ENCODE assay signal across 21 cellular contexts in the genomic region with DNA sequence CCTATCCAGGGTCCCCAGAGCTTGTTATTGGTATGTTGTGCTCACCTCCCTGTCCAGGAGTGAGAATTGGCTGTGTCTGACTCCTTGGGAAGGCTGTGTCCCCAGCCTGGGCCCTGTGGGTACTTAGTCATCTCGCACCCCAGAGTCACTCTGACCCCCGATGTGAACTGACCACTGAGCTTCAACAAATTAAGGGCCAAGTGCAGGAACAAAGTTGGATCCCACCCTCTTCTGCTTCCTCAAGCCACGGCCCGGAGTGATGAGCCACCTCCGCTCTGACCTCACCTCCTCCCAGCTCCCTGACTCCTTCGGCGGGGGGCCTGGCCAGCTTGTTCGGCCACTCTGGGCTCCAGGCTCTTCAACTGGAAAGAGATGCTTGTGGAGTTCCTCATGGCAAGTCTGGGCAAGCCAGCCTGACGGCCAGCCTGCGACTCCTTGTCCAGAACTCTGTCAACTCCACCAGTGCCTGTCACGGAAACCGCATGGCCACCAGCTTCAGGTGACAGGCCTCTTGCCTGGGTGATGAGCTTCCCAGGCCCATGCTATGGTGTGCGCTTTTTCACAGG. TPM values are rescaled to one million over a fixed set of nuclear protein-coding genes. Genes with fewer than 3 reads are reported as not detected.
A peak's percentile ranks its signal among the peaks of the same experiment; 100 is the strongest.
DNase-seq lines count a peak whose midpoint lies in the region; ATAC-seq and TF ChIP-seq lines count a peak whose summit lies in the region.
"Had no signal": no experiment of that assay in that cellular context is flagged by ENCODE, and none has a peak within 500 bp of the region (broad histone marks: within the 10 kb centered on the region; RNA-seq: fewer than 3 reads in every experiment).

No MANE protein-coding gene starts in this region.

- H3K9me3 ChIP-seq in breast epithelium, result no peaks in the 10 kb centered on the region
- H3K9me3 ChIP-seq in thyroid gland, result no peaks in the 10 kb centered on the region
- H3K9me3 ChIP-seq: neutrophil had no signal

- no peaks in the 10 kb centered on the region for H3K27me3 ChIP-seq in breast epithelium
- no peaks in the 10 kb centered on the region for H3K27me3 ChIP-seq in thyroid gland

- H3K4me3 ChIP-seq in breast epithelium (no peak overlapping the region), thyroid gland (replicated peaks in 1 of 3) (no peak overlapping the region)
- H3K4me3 ChIP-seq: GM12878, SK-N-MC had no signal

- TF ChIP-seq CTCF in breast epithelium (IDR thresholded peaks at IDR 0.05) (no peak), mesothelial cell of epicardium (IDR thresholded peaks at IDR 0.05; ENCODE audit: unreplicated experiment) (no peak), thyroid gland (IDR thresholded peaks at IDR 0.05) (no peak)

- peaks cover 24% of the 10 kb centered on the region for H3K4me1 Mint-ChIP-seq in mesothelial cell of epicardium

- no peaks in the 10 kb centered on the region for H3K27me3 Mint-ChIP-seq in mesothelial cell of epicardium (ENCODE audit: low read depth)

- TF ChIP-seq POLR2A in breast epithelium (IDR thresholded peaks at IDR 0.05), result no peak
- TF ChIP-seq POLR2A in thyroid gland (IDR thresholded peaks at IDR 0.05), result no peak

- H3K9me3 Mint-ChIP-seq in mesothelial cell of epicardium, result peaks cover 6% of the 10 kb centered on the region

- no peak for ATAC-seq in HG03469 (IDR thresholded peaks at IDR 0.05; ENCODE audit: unreplicated experiment)
- ATAC-seq: GM12878, HepG2 had no signal

- H3K36me3 ChIP-seq in breast epithelium, result no peaks in the 10 kb centered on the region
- H3K36me3 ChIP-seq in thyroid gland, result no peaks in the 10 kb centered on the region
- H3K36me3 ChIP-seq: neutrophil had no signal

- H3K4me1 ChIP-seq in breast epithelium (no peaks in the 10 kb centered on the region), thyroid gland (peaks cover 25 to 45% of the 10 kb centered on the region in 2 donors)

- H3K36me3 Mint-ChIP-seq in mesothelial cell of epicardium, result no peaks in the 10 kb centered on the region

- WGBS in thyroid gland, 2 donors, result 69 to 86% methylated on average over 7 to 8 of the region's 13 CpGs

- DNase-seq in NCI-H510A (lab: John Stamatoyannopoulos, UW) (peak; percentile 53), breast epithelium (ENCODE audit: low spot score in 2 of 2) (peak; percentile 50 to 71), mesothelial cell of epicardium (ENCODE audit: low spot score in 2 of 2, unreplicated experiment in 2 of 2) (no peak), thyroid gland (peak; percentile 76 to 84), epidermal melanocyte (ENCODE audit: insufficient read length, low spot score) (no peak)
- no peak for DNase-seq in activated CD4-positive, alpha-beta T cell treated with anti-CD3 and anti-CD28 coated beads for 48 hours
- DNase-seq: activated CD4-positive, alpha-beta T cell treated with anti-CD3 and anti-CD28 coated beads for 4 hours; activated naive CD4-positive, alpha-beta T cell treated with anti-CD3 and anti-CD28 coated beads, Interleukin-2, amount 50 U/mL, for 16 hours; cortex of kidney; mesenchymal stem cell; NCI-H2029; stimulated activated CD4-positive, alpha-beta T cell treated with anti-CD3 and anti-CD28 coated beads, Interleukin-1b, Interleukin-23, amount 100 ng/mL, for 48 hours had no signal

- H3K27ac Mint-ChIP-seq in mesothelial cell of epicardium, result peak overlapping the region; percentile 88

- peak overlapping the region; percentile 10 to 56 for H3K27ac ChIP-seq in breast epithelium
- H3K27ac ChIP-seq in thyroid gland, result peak overlapping the region; percentile 75 to 99 (median 84)
- H3K27ac ChIP-seq: neutrophil, SK-N-MC had no signal

- no peak overlapping the region for H3K4me3 Mint-ChIP-seq in mesothelial cell of epicardium

- intact Hi-C loops in breast epithelium (cut with DNase I; ENCODE audit: low total_unique reads), result no loop called here
- intact Hi-C loops in thyroid gland (cut with DNase I), result no loop called here

RNA-seq across cellular contexts. Expression of a gene that starts 22.3 kb away (rescaled TPM):
- total RNA-seq in breast epithelium (100 to 1,000 TPM in 2 of 3 donors, 10 to 100 TPM in 1; 93.1 to 136 (median 124) TPM), mesothelial cell of epicardium (224 to 228 TPM (median 225 TPM) in 3 replicates), thyroid gland (100 to 1,000 TPM; 130 to 244 (median 155) TPM)

RNA-seq across cellular contexts. Expression of a gene that starts 48.1 kb away (rescaled TPM):
- total RNA-seq in breast epithelium (1 to 10 TPM in 1 of 3 donors, under 1 TPM in 1, not detected in 1; 0.80 to 2.9 TPM), mesothelial cell of epicardium (not detected in 3 replicates), thyroid gland (not detected)
- total RNA-seq: endothelial cell of umbilical vein, HepG2, M059J, NCI-H460, sciatic nerve had no signal

Comparison
In these comparisons a context has a peak if more than half of its experiments do, and no peak if none do; other contexts are left out.
1. DNase-seq: peak in NCI-H510A (single experiment), breast epithelium (2 of 2) and thyroid gland (2 of 2); none in mesothelial cell of epicardium (0 of 2), epidermal melanocyte (single experiment) and activated CD4-positive, alpha-beta T cell treated with anti-CD3 and anti-CD28 coated beads for 48 hours (single experiment).